In the genomic region with DNA sequence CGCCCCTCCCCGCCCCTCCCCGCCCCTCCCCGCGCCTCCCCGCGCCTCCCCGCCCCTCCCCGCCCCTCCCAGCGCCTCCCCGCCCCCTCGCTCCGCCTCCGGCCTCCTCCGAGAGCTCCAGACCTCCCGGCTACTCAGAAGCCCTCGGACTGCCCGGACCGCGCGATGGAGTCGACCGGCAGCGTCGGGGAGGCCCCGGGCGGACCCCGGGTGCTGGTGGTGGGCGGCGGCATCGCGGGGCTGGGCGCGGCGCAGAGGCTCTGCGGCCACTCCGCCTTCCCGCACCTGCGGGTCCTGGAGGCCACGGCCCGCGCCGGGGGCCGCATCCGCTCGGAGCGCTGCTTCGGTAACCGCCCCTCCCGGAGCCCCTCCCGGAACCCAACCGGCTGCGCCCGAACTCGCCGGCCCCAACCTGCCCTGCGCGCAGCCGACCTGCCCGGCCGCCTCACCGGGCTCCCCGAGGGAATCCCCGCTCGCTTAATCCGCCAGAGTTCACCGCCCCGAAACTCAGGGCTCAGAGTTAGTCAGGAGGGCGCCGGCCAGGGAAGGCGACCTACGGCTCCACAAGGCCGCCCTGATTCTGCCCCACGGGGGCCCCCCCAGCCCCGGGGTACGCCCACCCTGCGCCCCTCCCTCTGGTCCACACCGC, we compare ENCODE assay signal across 8 cellular contexts. TPM values are rescaled to one million over a fixed set of nuclear protein-coding genes. Genes with fewer than 3 reads are reported as not detected.
DNase-seq lines count a peak whose midpoint lies in the region; ATAC-seq and TF ChIP-seq lines count a peak whose summit lies in the region.

A gene (plus strand): TSS at position 111 of the 649 bp plus-strand sequence. CDS start 55 bp downstream, at position 166.

- H4K8ac ChIP-seq in trophoblast cell (ENCODE audit: low read depth, low read length): peak within 1 kb of the TSS; percentile 56

- H3K9ac ChIP-seq in adipocyte (ENCODE audit: low read length) (peak within 1 kb of the TSS; percentile 87), trophoblast cell (ENCODE audit: low read length) (peak within 1 kb of the TSS; percentile 43)

- no peaks in the 10 kb centered on the region for H3K9me3 ChIP-seq in adipocyte (ENCODE audit: control insufficient read depth, low read length)
- no peaks in the 10 kb centered on the region for H3K9me3 ChIP-seq in heart left ventricle
- peaks cover 6% of the 10 kb centered on the region for H3K9me3 ChIP-seq in trophoblast cell (ENCODE audit: insufficient read depth, low read depth, low read length)

- peak within 1 kb of the TSS; percentile 50 for H4K91ac ChIP-seq in trophoblast cell (ENCODE audit: low read depth, low read length)

- ATAC-seq in HG02885 (IDR thresholded peaks at IDR 0.05; ENCODE audit: poor library complexity, unreplicated experiment) (peak; percentile 53), heart left ventricle (peak; percentile 22 to 74 (median 68))

- no peaks in the 10 kb centered on the region for H3K79me1 ChIP-seq in trophoblast cell (ENCODE audit: low read length)

- H3K27ac ChIP-seq in heart left ventricle: peak within 1 kb of the TSS; percentile 54 to 88 (median 81)
- no peak within 1 kb of the TSS for H3K27ac ChIP-seq in trophoblast cell (ENCODE audit: low read depth, low read length)

- H3K4me1 ChIP-seq in adipocyte (ENCODE audit: control insufficient read depth, insufficient read depth, low read length) (peaks cover 4% of the 10 kb centered on the region), heart left ventricle (peaks cover 0 to 27% (median 13%) of the 10 kb centered on the region in 12 donors), trophoblast cell (ENCODE audit: control insufficient read depth in 1 of 2, insufficient read depth in 2 of 2, low read length in 2 of 2) (peaks cover 3 to 4% of the 10 kb centered on the region in 2 experiments)

- H3K23ac ChIP-seq in trophoblast cell (ENCODE audit: low read length): no peak within 1 kb of the TSS

- H3K79me2 ChIP-seq in trophoblast cell (ENCODE audit: control insufficient read depth, insufficient read depth, low read length, poor library complexity): peaks cover 2% of the 10 kb centered on the region

- H2AFZ ChIP-seq in trophoblast cell (ENCODE audit: insufficient read depth, low read length, poor library complexity): peak within 1 kb of the TSS; percentile 56

- peak in 1 of 2 donors; percentile 21 for TF ChIP-seq POLR2A in heart left ventricle (IDR thresholded peaks at IDR 0.05)

- 5 to 12% (median 5%) methylated on average over 16 to 67 of the region's 78 CpGs for WGBS in heart left ventricle, 4 donors
- WGBS in trophoblast cell (ENCODE audit: extremely low coverage, insufficient coverage, insufficient read length): no CpG with 5 or more reads among the region's 78 CpGs

- no peak within 1 kb of the TSS for H4K12ac ChIP-seq in trophoblast cell (ENCODE audit: low read depth, low read length)

- H2BK120ac ChIP-seq in trophoblast cell (ENCODE audit: insufficient read depth, low read length, poor library complexity): peak within 1 kb of the TSS; percentile 26

- H3K27me3 ChIP-seq in adipocyte (replicated peaks; ENCODE audit: control insufficient read depth, insufficient read depth, low read length) (no peaks in the 10 kb centered on the region), heart left ventricle (no peaks in the 10 kb centered on the region), trophoblast cell (ENCODE audit: insufficient read depth, low read length) (peaks cover 8% of the 10 kb centered on the region)

- peak within 1 kb of the TSS; percentile 94 for H3K4me2 ChIP-seq in trophoblast cell (ENCODE audit: low read length)

- DNase-seq in NOMO-1 treated with DMSO at 0.1 percent for 48 hours (lab: John Stamatoyannopoulos, UW; ENCODE audit: unreplicated experiment) (peak; percentile 12), NOMO-1 treated with dmso at 0.1 percent for 144 hours (lab: John Stamatoyannopoulos, UW; ENCODE audit: unreplicated experiment) (no peak), RPMI7951 (ENCODE audit: low read depth) (peak; percentile 54), adipocyte (ENCODE audit: low read depth) (peak; percentile 82), heart left ventricle (peak; percentile 78 to 90 (median 83)), trophoblast cell (peak; percentile 31 to 61), Kasumi-1 (lab: John Stamatoyannopoulos, UW) (no peak)

- no peaks in the 10 kb centered on the region for H3K36me3 ChIP-seq in adipocyte (ENCODE audit: control insufficient read depth, insufficient read depth, low read length, severe bottlenecking)
- H3K36me3 ChIP-seq in heart left ventricle: peaks cover 0 to 7% (median 0%) of the 10 kb centered on the region in 9 donors
- H3K36me3 ChIP-seq in trophoblast cell (ENCODE audit: control insufficient read depth in 1 of 2, insufficient read depth in 2 of 2, low read length in 2 of 2): no peaks in the 10 kb centered on the region

- H2BK5ac ChIP-seq in trophoblast cell (ENCODE audit: low read depth, low read length, poor library complexity): no peak within 1 kb of the TSS

- intact Hi-C loops in heart left ventricle (cut with DNase I): loop anchor here in 1 of 10 donors (5.0 kb wide), 1 partner anchor 72 kb away; a partner anchor contains a TSS

- H3K4ac ChIP-seq in trophoblast cell (ENCODE audit: low read depth, low read length): no peak within 1 kb of the TSS

- H3K4me3 ChIP-seq in adipocyte (ENCODE audit: low read length) (peak within 1 kb of the TSS; percentile 92), heart left ventricle (peak within 1 kb of the TSS; percentile 68 to 99 (median 92)), trophoblast cell (ENCODE audit: low read depth, low read length) (peak within 1 kb of the TSS; percentile 81)

- no peak within 1 kb of the TSS for H2AK5ac ChIP-seq in trophoblast cell (ENCODE audit: low read length)

- H3K18ac ChIP-seq in trophoblast cell (ENCODE audit: low read length): no peak within 1 kb of the TSS

- no peak within 1 kb of the TSS for H2BK12ac ChIP-seq in trophoblast cell (ENCODE audit: low read length)

- no peak for TF ChIP-seq CTCF in heart left ventricle (IDR thresholded peaks at IDR 0.05)

- H3K14ac ChIP-seq in trophoblast cell (ENCODE audit: low read length): peak within 1 kb of the TSS; percentile 57

RNA-seq across cellular contexts. Expression of the gene that starts here (rescaled TPM):
- total RNA-seq in RPMI7951 (2014; rRNA removed; shearing (Covaris generic)): 2.8 and 4.6 TPM in 2 replicates
- 1 to 10 TPM; 2.1 to 7.3 (median 3.4) TPM for total RNA-seq in heart left ventricle
- polyA plus RNA-seq in heart left ventricle: 1 to 10 TPM; 2.9 to 4.7 TPM
- 2.7 and 2.8 TPM in 2 replicates for polyA plus RNA-seq in trophoblast cell (2013)

Comparison
In these comparisons a context has a peak if more than half of its experiments do, and no peak if none do; other contexts are left out.
1. DNase-seq: peak in NOMO-1 treated with DMSO at 0.1 percent for 48 hours (single experiment), RPMI7951 (single experiment), adipocyte (single experiment), heart left ventricle (5 of 5) and trophoblast cell (2 of 2); none in NOMO-1 treated with dmso at 0.1 percent for 144 hours (single experiment) and Kasumi-1 (0 of 2).
2. Peak in every context shown above with its lines, with median percentiles within 50 percentile points of each other: H3K4me3 ChIP-seq.